Comparison of ENCODE assay signal across 7 cellular contexts in genomic region chr20:53926428-53927028, GRCh38.
DNase-seq lines count a peak whose midpoint lies in the region; ATAC-seq and TF ChIP-seq lines count a peak whose summit lies in the region.

No MANE protein-coding gene starts in this region.

- peak overlapping the region in 3 of 4 donors; percentile 33 to 46 (median 44) for H3K27ac ChIP-seq in upper lobe of left lung

- no peak for TF ChIP-seq CTCF in upper lobe of left lung (IDR thresholded peaks at IDR 0.05)

- TF ChIP-seq POLR2A in GM15510 (IDR thresholded peaks at IDR 0.05; ENCODE audit: borderline replicate concordance, extremely low read depth, insufficient read length) (peak; percentile 27), upper lobe of left lung (IDR thresholded peaks at IDR 0.05) (peak in 1 of 4 donors; percentile 20)

- H3K27me3 Mint-ChIP-seq in activated T-helper 2 cell treated with anti-CD3 and anti-CD28 coated beads, Interferon-gamma antibody, Interleukin-2, Interleukin-4, amounts not matched to agents 10 μg/mL and 5 μg/mL and 100 μg/mL, durations not matched to agents 14 hours and 24 hours and 36 hours (ENCODE audit: low read depth) = no peaks in the 10 kb centered on the region

- no peaks in the 10 kb centered on the region for H3K27me3 ChIP-seq in upper lobe of left lung

- peak overlapping the region; percentile 25 for H3K27ac Mint-ChIP-seq in activated T-helper 2 cell treated with anti-CD3 and anti-CD28 coated beads, Interferon-gamma antibody, Interleukin-2, Interleukin-4, amounts not matched to agents 10 μg/mL and 5 μg/mL and 100 μg/mL, durations not matched to agents 14 hours and 24 hours and 36 hours

- H3K4me1 Mint-ChIP-seq in activated T-helper 2 cell treated with anti-CD3 and anti-CD28 coated beads, Interferon-gamma antibody, Interleukin-2, Interleukin-4, amounts not matched to agents 10 μg/mL and 5 μg/mL and 100 μg/mL, durations not matched to agents 14 hours and 24 hours and 36 hours (ENCODE audit: low read depth) = peaks cover 34% of the 10 kb centered on the region

- DNase-seq in HuH-7.5 (ENCODE audit: low spot score) (peak; percentile 88), islet precursor cell (peak; percentile 60), upper lobe of left lung (peak in 1 of 2 donors; percentile 48), cortex of kidney (lab: John Stamatoyannopoulos, UW) (no peak)
- no peak for DNase-seq in activated T-helper 2 cell treated with anti-CD3 and anti-CD28 coated beads, Interferon-gamma antibody, Interleukin-2, Interleukin-4, amounts not matched to agents 10 μg/mL and 5 μg/mL and 100 μg/mL, durations not matched to agents 14 hours and 24 hours and 36 hours (ENCODE audit: low spot score)

- intact Hi-C loops in activated T-helper 2 cell treated with anti-CD3 and anti-CD28 coated beads, Interferon-gamma antibody, Interleukin-2, Interleukin-4, amounts not matched to agents 10 μg/mL and 5 μg/mL and 100 μg/mL, durations not matched to agents 14 hours and 24 hours and 36 hours (cut with micrococcal nuclease) = no loop called here

- ATAC-seq in GM21737 (IDR thresholded peaks at IDR 0.05; ENCODE audit: unreplicated experiment) = peak; percentile 58
- ATAC-seq in upper lobe of left lung (ENCODE audit: low FRiP score in 2 of 2) = peak; percentile 61 to 79

- peaks cover 13 to 25% (median 15%) of the 10 kb centered on the region in 4 donors for H3K4me1 ChIP-seq in upper lobe of left lung

- H3K4me3 Mint-ChIP-seq in activated T-helper 2 cell treated with anti-CD3 and anti-CD28 coated beads, Interferon-gamma antibody, Interleukin-2, Interleukin-4, amounts not matched to agents 10 μg/mL and 5 μg/mL and 100 μg/mL, durations not matched to agents 14 hours and 24 hours and 36 hours (ENCODE audit: low read depth) = no peak overlapping the region

- no peaks in the 10 kb centered on the region for H3K36me3 Mint-ChIP-seq in activated T-helper 2 cell treated with anti-CD3 and anti-CD28 coated beads, Interferon-gamma antibody, Interleukin-2, Interleukin-4, amounts not matched to agents 10 μg/mL and 5 μg/mL and 100 μg/mL, durations not matched to agents 14 hours and 24 hours and 36 hours (ENCODE audit: low read depth)

- no peaks in the 10 kb centered on the region for H3K9me3 ChIP-seq in upper lobe of left lung

- H3K36me3 ChIP-seq in upper lobe of left lung = no peaks in the 10 kb centered on the region

- 34 to 43% methylated on average over 5 of the region's 5 CpGs for WGBS in upper lobe of left lung, 2 donors

- H3K9me3 Mint-ChIP-seq in activated T-helper 2 cell treated with anti-CD3 and anti-CD28 coated beads, Interferon-gamma antibody, Interleukin-2, Interleukin-4, amounts not matched to agents 10 μg/mL and 5 μg/mL and 100 μg/mL, durations not matched to agents 14 hours and 24 hours and 36 hours = no peaks in the 10 kb centered on the region

- no peak overlapping the region for H3K4me3 ChIP-seq in upper lobe of left lung

- TF ChIP-seq EP300 in upper lobe of left lung (IDR thresholded peaks at IDR 0.05) = peak in 2 of 4 donors; percentile 43 to 44

Comparison
In these comparisons a context has a peak if more than half of its experiments do, and no peak if none do; other contexts are left out.
1. DNase-seq: peak in HuH-7.5 (single experiment) and islet precursor cell (single experiment); none in activated T-helper 2 cell treated with anti-CD3 and anti-CD28 coated beads, Interferon-gamma antibody, Interleukin-2, Interleukin-4, amounts not matched to agents 10 μg/mL and 5 μg/mL and 100 μg/mL, durations not matched to agents 14 hours and 24 hours and 36 hours (single experiment) and cortex of kidney (single experiment).